28 cellular contexts compared by ENCODE assay signal in the genomic region with DNA sequence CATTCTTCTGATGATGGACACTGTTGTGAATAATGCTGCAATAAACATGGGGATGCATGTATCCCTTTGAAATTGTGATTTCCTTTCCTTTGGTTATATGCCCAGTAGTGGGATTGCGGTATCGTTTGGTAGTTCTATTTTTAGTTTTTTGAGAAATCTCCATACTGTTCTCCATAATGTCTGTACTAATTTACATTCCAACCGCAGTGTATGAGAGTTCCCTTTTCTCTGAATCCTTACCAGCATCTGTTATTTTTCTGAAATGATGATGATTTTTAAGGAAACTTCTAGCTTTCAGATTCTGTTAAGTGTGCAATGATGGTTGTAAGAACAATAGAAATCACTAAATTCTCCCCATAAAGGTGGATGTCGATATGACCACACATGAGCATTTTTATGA.
"Had no signal": no experiment of that assay in that cellular context is flagged by ENCODE, and none has a peak within 500 bp of the region (broad histone marks: within the 10 kb centered on the region; RNA-seq: fewer than 3 reads in every experiment).

No MANE protein-coding gene starts in this region.

- ATAC-seq: activated CD4-positive, CD25-positive, alpha-beta regulatory T cell treated with anti-CD3 and anti-CD28 coated beads, Interleukin-2, amount 50 U/mL, for 24 hours; activated CD8-positive, alpha-beta T cell treated with anti-CD3 and anti-CD28 coated beads, Interleukin-2, amount 10 ng/mL, durations not matched to agents 7 days and 5 days; Panc1; Right ventricle myocardium inferior had no signal

- H3K4me1 Mint-ChIP-seq: activated naive CD4-positive, alpha-beta T cell treated with anti-CD3 and anti-CD28 coated beads, Interleukin-2, amount 50 U/mL, for 24 hours had no signal

- H3K27ac Mint-ChIP-seq: activated CD8-positive, alpha-beta T cell treated with anti-CD3 and anti-CD28 coated beads, Interleukin-2, amount 10 ng/mL, durations not matched to agents 7 days and 5 days; activated T-helper 1 cell treated with anti-CD3 and anti-CD28 coated beads, Interleukin-12 subunit alpha, Interleukin-12 subunit beta, Interleukin-2, Interleukin-4 antibody, amounts not matched to agents 30 ng/mL and 10 ng/mL and 1 ng/mL, durations not matched to agents 14 hours and 24 hours and 36 hours had no signal

- H3K27ac ChIP-seq: SK-N-MC, WERI-Rb-1 had no signal

- H3K9me3 Mint-ChIP-seq: activated naive CD4-positive, alpha-beta T cell treated with anti-CD3 and anti-CD28 coated beads, Interleukin-2, amount 50 U/mL, for 24 hours; activated T-helper 1 cell treated with anti-CD3 and anti-CD28 coated beads, Interleukin-12 subunit alpha, Interleukin-12 subunit beta, Interleukin-2, Interleukin-4 antibody, amounts not matched to agents 30 ng/mL and 10 ng/mL and 1 ng/mL, durations not matched to agents 14 hours and 24 hours and 36 hours had no signal

- H3K4me3 ChIP-seq: SK-N-MC had no signal

- H3K4me3 Mint-ChIP-seq: activated CD8-positive, alpha-beta T cell treated with anti-CD3 and anti-CD28 coated beads, Interleukin-2, amount 10 ng/mL, durations not matched to agents 7 days and 5 days; activated naive CD4-positive, alpha-beta T cell treated with anti-CD3 and anti-CD28 coated beads, Interleukin-2, amount 50 U/mL, for 24 hours; activated T-helper 1 cell treated with anti-CD3 and anti-CD28 coated beads, Interleukin-12 subunit alpha, Interleukin-12 subunit beta, Interleukin-2, Interleukin-4 antibody, amounts not matched to agents 30 ng/mL and 10 ng/mL and 1 ng/mL, durations not matched to agents 14 hours and 24 hours and 36 hours had no signal

- DNase-seq: activated CD4-positive, alpha-beta T cell treated with anti-CD3 and anti-CD28 coated beads for 48 hours; activated CD4-positive, alpha-beta T cell treated with anti-CD3 and anti-CD28 coated beads, Interleukin-2, amount 50 U/mL, for 4 hours; activated CD8-positive, alpha-beta memory T cell treated with anti-CD3 and anti-CD28 coated beads, Interleukin-2, amount 50 U/mL, for 48 hours; activated CD8-positive, alpha-beta T cell treated with anti-CD3 and anti-CD28 coated beads, Interleukin-2, amount 10 ng/mL, durations not matched to agents 7 days and 5 days; activated effector memory CD4-positive, alpha-beta T cell treated with Interleukin-2 at 50 U/mL for 16 hours; activated naive CD4-positive, alpha-beta T cell; activated T-cell treated with anti-CD3 and anti-CD28 coated beads, Interleukin-2, amount 50 U/mL, for 1 hour; aorta; central memory CD4-positive, alpha-beta T cell; MM.1S; NCI-H1092 treated with DMSO at 0.1 percent for 48 hours; NCI-H1417 treated with DMSO at 0.1 percent for 48 hours; NCI-H1694; NCI-H2029; NCI-H345; NCI-H510A; NCI-H526 treated with DMSO at 0.1 percent for 48 hours; NCI-H82; NK-92 treated with Interleukin-12 subunit alpha and Interleukin-12 subunit beta, amount 100 ng/mL, for 24 hours; RPMI8226; T-helper 1 cell; WERI-Rb-1 had no signal

- H3K36me3 Mint-ChIP-seq: activated naive CD4-positive, alpha-beta T cell treated with anti-CD3 and anti-CD28 coated beads, Interleukin-2, amount 50 U/mL, for 24 hours had no signal

- H3K36me3 ChIP-seq: WERI-Rb-1 had no signal
